30 cellular contexts compared by ENCODE assay signal in genomic region chr22:35726398-35726797, GRCh38. TPM values are rescaled to one million over a fixed set of nuclear protein-coding genes. Genes with fewer than 3 reads are reported as not detected.
"Had no signal": no experiment of that assay in that cellular context is flagged by ENCODE, and none has a peak within 500 bp of the region (broad histone marks: within the 10 kb centered on the region; RNA-seq: fewer than 3 reads in every experiment).

No MANE protein-coding gene starts in this region.

- H3K9me3 Mint-ChIP-seq: endodermal cell; natural killer cell; stimulated activated naive B cell treated with anti-CD40 and anti-IgM and Interleukin-4, amounts not matched to agents 10 μg/mL and 1 μg/mL and 100 μg/mL, for 72 hours; stimulated activated naive CD8-positive, alpha-beta T cell treated with anti-CD3 and anti-CD28 coated beads, Interleukin-15, amount 100 ng/mL, for 72 hours had no signal

- H3K4me3 Mint-ChIP-seq: endodermal cell; natural killer cell; stimulated activated naive B cell treated with anti-CD40 and anti-IgM and Interleukin-4, amounts not matched to agents 10 μg/mL and 1 μg/mL and 100 μg/mL, for 72 hours; stimulated activated naive CD8-positive, alpha-beta T cell treated with anti-CD3 and anti-CD28 coated beads, Interleukin-15, amount 100 ng/mL, for 72 hours had no signal

- H3K27ac ChIP-seq: coronary artery, heart left ventricle, pancreas, spleen, thoracic aorta, transverse colon had no signal

- H3K27ac Mint-ChIP-seq: endodermal cell; progenitor cell of endocrine pancreas; stimulated activated naive B cell treated with anti-CD40 and anti-IgM and Interleukin-4, amounts not matched to agents 10 μg/mL and 1 μg/mL and 100 μg/mL, for 72 hours; stimulated activated naive CD8-positive, alpha-beta T cell treated with anti-CD3 and anti-CD28 coated beads, Interleukin-15, amount 100 ng/mL, for 72 hours had no signal

- H3K36me3 ChIP-seq: heart left ventricle, pancreas, spleen, thoracic aorta, transverse colon had no signal

- H3K4me3 ChIP-seq: coronary artery, heart left ventricle, pancreas, spleen, thoracic aorta, transverse colon had no signal

- H3K4me1 ChIP-seq: pancreas, spleen had no signal

- H3K4me1 Mint-ChIP-seq: endodermal cell; stimulated activated naive B cell treated with anti-CD40 and anti-IgM and Interleukin-4, amounts not matched to agents 10 μg/mL and 1 μg/mL and 100 μg/mL, for 72 hours; stimulated activated naive CD8-positive, alpha-beta T cell treated with anti-CD3 and anti-CD28 coated beads, Interleukin-15, amount 100 ng/mL, for 72 hours had no signal

- H3K36me3 Mint-ChIP-seq: natural killer cell; stimulated activated naive B cell treated with anti-CD40 and anti-IgM and Interleukin-4, amounts not matched to agents 10 μg/mL and 1 μg/mL and 100 μg/mL, for 72 hours had no signal

- DNase-seq: effector CD4-positive, alpha-beta T cell; endodermal cell; erythroblast; heart left ventricle; hippocampal formation; kidney glomerular epithelial cell; mammary epithelial cell; natural killer cell; occipital lobe; pancreas; right cardiac atrium; spleen; stimulated activated CD4-positive, alpha-beta T cell treated with anti-CD3 and anti-CD28 coated beads, Interleukin-15, amount 100 ng/mL, for 24 hours; stimulated activated CD4-positive, alpha-beta T cell treated with anti-CD3 and anti-CD28 coated beads, Interleukin-1b, Interleukin-23, amount 100 ng/mL, for 48 hours; stimulated activated CD4-positive, alpha-beta T cell treated with anti-CD3 and anti-CD28 coated beads, Interleukin-4, amount 100 ng/mL, for 24 hours; stimulated activated naive B cell treated with anti-CD40 and anti-IgM and Interleukin-4, amounts not matched to agents 10 μg/mL and 1 μg/mL and 100 μg/mL, for 72 hours; stimulated activated naive CD8-positive, alpha-beta T cell treated with anti-CD3 and anti-CD28 coated beads, Interleukin-15, amount 100 ng/mL, for 72 hours; transverse colon had no signal

- H3K27me3 ChIP-seq: heart left ventricle, pancreas, transverse colon had no signal

- ATAC-seq: heart left ventricle; natural killer cell; pancreas; stimulated activated naive B cell treated with anti-CD40 and anti-IgM and Interleukin-4, amounts not matched to agents 10 μg/mL and 1 μg/mL and 100 μg/mL, for 72 hours; stimulated activated naive CD8-positive, alpha-beta T cell treated with anti-CD3 and anti-CD28 coated beads, Interleukin-15, amount 100 ng/mL, for 72 hours had no signal

- H3K27me3 Mint-ChIP-seq: progenitor cell of endocrine pancreas; stimulated activated naive CD8-positive, alpha-beta T cell treated with anti-CD3 and anti-CD28 coated beads, Interleukin-15, amount 100 ng/mL, for 72 hours had no signal

- H3K9me3 ChIP-seq: heart left ventricle, pancreas, spleen, thoracic aorta, transverse colon had no signal

RNA-seq across cellular contexts. Expression of gene APOL5, which starts 8.7 kb away (rescaled TPM):
- total RNA-seq: chondrocyte, dermis microvascular lymphatic vessel endothelial cell, endodermal cell, endothelial cell of umbilical vein, frontal cortex, glomerular endothelial cell, heart left ventricle, liver, mammary epithelial cell, mesenteric fat pad, mononuclear cell, natural killer cell, occipital lobe, pancreas, progenitor cell of endocrine pancreas, right cardiac atrium, spleen, thoracic aorta, transverse colon, ureter had no signal
- polyA plus RNA-seq: endothelial cell of umbilical vein, mammary epithelial cell, spleen had no signal
